8 cellular contexts compared by ENCODE assay signal in the genomic region with DNA sequence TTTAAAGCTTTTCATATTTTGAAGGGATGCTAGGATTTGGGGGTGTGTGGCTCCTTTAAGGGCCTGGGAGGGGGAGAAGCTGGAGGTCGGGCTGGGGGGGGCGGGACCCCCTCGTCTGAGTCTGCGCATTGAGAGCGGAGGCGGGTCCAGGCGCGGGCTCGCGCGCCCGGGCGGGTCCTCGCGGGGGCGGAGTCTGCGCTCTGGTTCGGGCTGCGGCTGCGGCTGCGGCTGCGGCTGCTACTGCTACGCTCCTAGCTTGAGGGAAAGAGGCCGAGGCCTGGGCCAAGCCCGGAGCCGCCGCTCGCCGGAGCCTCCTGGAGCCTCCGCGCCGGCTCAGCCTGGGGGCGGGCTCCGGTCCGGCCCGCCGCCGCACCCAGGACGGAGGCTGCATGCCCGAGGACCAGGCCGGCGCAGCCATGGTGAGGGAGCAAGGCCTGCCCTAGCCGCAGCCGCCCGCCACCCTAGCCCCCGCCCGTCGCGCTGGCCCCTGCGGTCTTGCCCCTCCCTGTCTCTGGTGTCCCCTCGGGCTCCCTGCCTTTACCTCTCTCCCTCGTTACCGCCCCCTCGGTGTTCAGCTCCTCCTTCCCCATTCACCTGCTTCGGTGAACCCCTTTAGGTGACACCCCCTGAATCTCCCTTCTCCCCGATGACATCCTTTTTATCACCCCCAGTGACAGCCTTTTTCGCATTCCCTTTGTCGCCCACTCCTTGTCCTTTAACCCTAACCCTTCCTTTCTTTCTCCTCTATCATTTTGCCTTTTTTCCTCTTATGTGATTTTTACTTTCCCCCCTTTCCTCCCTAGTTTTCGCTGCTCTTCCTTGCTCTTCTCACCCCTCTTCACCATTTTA. TPM values are rescaled to one million over a fixed set of nuclear protein-coding genes. Genes with fewer than 3 reads are reported as not detected.
A peak's percentile ranks its signal among the peaks of the same experiment; 100 is the strongest.
DNase-seq lines count a peak whose midpoint lies in the region; ATAC-seq and TF ChIP-seq lines count a peak whose summit lies in the region.

Gene ZYG11B (plus strand): TSS at position 189 of the 849 bp plus-strand sequence. CDS start 201 bp downstream, at position 390.

- peak; percentile 90 for ATAC-seq in HG03439 (IDR thresholded peaks at IDR 0.05; ENCODE audit: unreplicated experiment)

- H3K4me1 Mint-ChIP-seq in chondrocyte (ENCODE audit: low read depth) = peaks cover 27% of the 10 kb centered on the region

- H3K27ac Mint-ChIP-seq in chondrocyte (ENCODE audit: unreplicated experiment) = peak within 1 kb of the TSS; percentile 93

- TF ChIP-seq CTCF in chondrocyte (IDR thresholded peaks at IDR 0.05) = peak; percentile 10

- DNase-seq in AML-193 (lab: John Stamatoyannopoulos, UW) (peak; percentile 75 to 78), GM19238 (ENCODE audit: insufficient read length, low spot score) (peak; percentile 98), NCI-H510A treated with DMSO at 0.1 percent for 48 hours (lab: John Stamatoyannopoulos, UW) (peak; percentile 84), chondrocyte (ENCODE audit: low spot score) (peak; percentile 92), kidney glomerular epithelial cell (lab: John Stamatoyannopoulos, UW) (peak; percentile 77)
- DNase-seq in activated CD4-positive, alpha-beta T cell treated with anti-CD3 and anti-CD28 coated beads for 24 hours (ENCODE audit: low read depth in 2 of 2) = peak; percentile 83 to 89
- DNase-seq in stimulated activated CD4-positive, alpha-beta T cell treated with anti-CD3 and anti-CD28 coated beads, Interleukin-1b, Interleukin-23, amount 100 ng/mL, for 1 hour (ENCODE audit: low read depth in 2 of 2) = peak; percentile 73 to 83

- peak within 1 kb of the TSS; percentile 90 for H3K4me3 Mint-ChIP-seq in chondrocyte (ENCODE audit: unreplicated experiment)

- H3K27me3 Mint-ChIP-seq in chondrocyte (ENCODE audit: low read depth) = no peaks in the 10 kb centered on the region

- H3K36me3 Mint-ChIP-seq in chondrocyte (ENCODE audit: low read depth) = no peaks in the 10 kb centered on the region

- H3K9me3 Mint-ChIP-seq in chondrocyte (ENCODE audit: low read depth) = no peaks in the 10 kb centered on the region

RNA-seq across cellular contexts. Expression of gene ZYG11B, which starts in this region (rescaled TPM):
- total RNA-seq in chondrocyte = 36.3 to 42.1 TPM (median 38.3 TPM) in 3 replicates

Comparison
In these comparisons a context has a peak if more than half of its experiments do, and no peak if none do; other contexts are left out.
1. Peak in every context shown above with its lines: DNase-seq and ATAC-seq.